ENCODE assay signal across 22 cellular contexts in genomic region chr14:91694643-91695042, GRCh38. TPM values are rescaled to one million over a fixed set of nuclear protein-coding genes. Genes with fewer than 3 reads are reported as not detected.
DNase-seq lines count a peak whose midpoint lies in the region; ATAC-seq and TF ChIP-seq lines count a peak whose summit lies in the region.
"Had no signal": no experiment of that assay in that cellular context is flagged by ENCODE, and none has a peak within 500 bp of the region (broad histone marks: within the 10 kb centered on the region; RNA-seq: fewer than 3 reads in every experiment).

No MANE protein-coding gene starts in this region.

- H2BK12ac ChIP-seq in neuronal stem cell (ENCODE audit: low read length): no peak overlapping the region

- H3K36me3 ChIP-seq in GM23338 (ENCODE audit: insufficient read depth) (no peaks in the 10 kb centered on the region), neuronal stem cell (replicated peaks in 1 of 2; ENCODE audit: control insufficient read depth in 2 of 2, insufficient read depth in 2 of 2, low read length in 2 of 2) (no peaks in the 10 kb centered on the region), psoas muscle (ENCODE audit: insufficient read depth in 1 of 2, low read depth in 1 of 2) (no peaks in the 10 kb centered on the region)
- H3K36me3 ChIP-seq: BE2C; BLaER1 treated with 17β-estradiol and CSF1 and Interleukin-3, amounts not matched to agents 10 nM and 100 nM; HAP-1 had no signal

- H3K27me3 Mint-ChIP-seq in GM23338 (ENCODE audit: insufficient read depth, low read depth, poor library complexity) (no peaks in the 10 kb centered on the region), WTC11 (ENCODE audit: low read depth) (no peaks in the 10 kb centered on the region)
- H3K27me3 Mint-ChIP-seq: CD4-positive, alpha-beta T cell; CD8-positive, alpha-beta memory T cell had no signal

- CTCF ChIA-PET in WTC11 (lab: Charles Lee): interaction anchor here (0.6 kb wide), 1 partner anchor 1020 kb away, joined by 3 read pairs; no protein-coding TSS in a partner anchor

- no peak overlapping the region for H2BK15ac ChIP-seq in neuronal stem cell (ENCODE audit: low read length)

- peaks cover 0 to 4% of the 10 kb centered on the region in 2 donors for H3K9me3 ChIP-seq in neuronal stem cell (replicated peaks in 1 of 2; ENCODE audit: control insufficient read depth in 2 of 2, insufficient read depth in 1 of 2, low read depth in 1 of 2, low read length in 2 of 2)
- H3K9me3 ChIP-seq in psoas muscle: peaks cover 12% of the 10 kb centered on the region
- H3K9me3 ChIP-seq: BE2C, HAP-1 had no signal

- no peak overlapping the region for H3K9ac ChIP-seq in neuronal stem cell (ENCODE audit: low read depth, low read length, poor library complexity)
- H3K9ac ChIP-seq: BLaER1 treated with 17β-estradiol and CSF1 and Interleukin-3, amounts not matched to agents 10 nM and 100 nM; GM23248 had no signal

- peaks cover 4% of the 10 kb centered on the region; the same call in 2 of the 3 replicates for H3K4me1 Mint-ChIP-seq in GM23338
- H3K4me1 Mint-ChIP-seq in WTC11: peaks cover 10% of the 10 kb centered on the region
- H3K4me1 Mint-ChIP-seq: CD8-positive, alpha-beta memory T cell had no signal

- H3K9me3 Mint-ChIP-seq in GM23338: peaks cover 14% of the 10 kb centered on the region; the same call in 2 of the 3 replicates
- H3K9me3 Mint-ChIP-seq in WTC11: peaks cover 29% of the 10 kb centered on the region

- H3K27ac Mint-ChIP-seq in GM23338: peak overlapping the region; percentile 75
- H3K27ac Mint-ChIP-seq in WTC11: peak overlapping the region; percentile 31; the same call in 1 of the 2 replicates
- H3K27ac Mint-ChIP-seq: CD4-positive, alpha-beta T cell; CD8-positive, alpha-beta memory T cell; HFFc6 had no signal

- no peak overlapping the region for H3K4me3 ChIP-seq in GM23338
- H3K4me3 ChIP-seq in neuronal stem cell (ENCODE audit: low read length in 2 of 2): no peak overlapping the region
- H3K4me3 ChIP-seq in psoas muscle: no peak overlapping the region
- H3K4me3 ChIP-seq: A549; BLaER1 treated with 17β-estradiol and CSF1 and Interleukin-3, amounts not matched to agents 10 nM and 100 nM; GM12878; GM23248; HAP-1 had no signal

- no peak overlapping the region for H3K14ac ChIP-seq in neuronal stem cell (ENCODE audit: low read length)

- H3K27ac ChIP-seq in GM23338 (ENCODE audit: low read depth) (no peak overlapping the region), neuronal stem cell (replicated peaks; ENCODE audit: low read length) (no peak overlapping the region), psoas muscle (no peak overlapping the region)
- H3K27ac ChIP-seq: A549; BLaER1 treated with 17β-estradiol and CSF1 and Interleukin-3, amounts not matched to agents 10 nM and 100 nM; GM23248 had no signal

- H3K4me3 Mint-ChIP-seq in GM23338 (peak overlapping the region; percentile 4; the same call in 1 of the 3 replicates), WTC11 (no peak overlapping the region)
- H3K4me3 Mint-ChIP-seq: CD14-positive monocyte; CD4-positive, alpha-beta T cell; CD8-positive, alpha-beta memory T cell; HFFc6 had no signal

- TF ChIP-seq CTCF in GM23338 (conservative IDR thresholded peaks at IDR 0.05; ENCODE audit: low read depth in 2 of 2) (no peak), WTC11 (IDR thresholded peaks at IDR 0.05) (no peak), psoas muscle (IDR thresholded peaks at IDR 0.05) (no peak)

- peak; percentile 82 for ATAC-seq in GM23338
- ATAC-seq in WTC11: peak; percentile 65
- no peak for ATAC-seq in HG02938 (IDR thresholded peaks at IDR 0.05; ENCODE audit: unreplicated experiment)
- no peak for ATAC-seq in psoas muscle
- ATAC-seq: A549, GM12878 had no signal

- no peaks in the 10 kb centered on the region for H3F3A ChIP-seq in GM23338 (replicated peaks; ENCODE audit: low read depth)

- no peak overlapping the region for H3K18ac ChIP-seq in neuronal stem cell (ENCODE audit: low read length)

- no peaks in the 10 kb centered on the region for H3K27me3 ChIP-seq in GM23338 (ENCODE audit: insufficient read depth)
- no peaks in the 10 kb centered on the region for H3K27me3 ChIP-seq in neuronal stem cell (ENCODE audit: control insufficient read depth in 3 of 3, insufficient read depth in 3 of 3, low read depth in 1 of 3, low read length in 3 of 3)
- H3K27me3 ChIP-seq in psoas muscle (ENCODE audit: insufficient read depth in 3 of 3, low read length in 2 of 3): no peaks in the 10 kb centered on the region
- H3K27me3 ChIP-seq: BE2C; BLaER1 treated with 17β-estradiol and CSF1 and Interleukin-3, amounts not matched to agents 10 nM and 100 nM had no signal

- no peak overlapping the region for H3K4ac ChIP-seq in neuronal stem cell (ENCODE audit: low read length)

- H2AK5ac ChIP-seq in neuronal stem cell (ENCODE audit: low read depth, low read length): no peak overlapping the region

- H2AFZ ChIP-seq in GM23338 (no peak overlapping the region), neuronal stem cell (ENCODE audit: low read length) (no peak overlapping the region)
- H2AFZ ChIP-seq: GM23248 had no signal

- POLR2A ChIA-PET in WTC11 (lab: Charles Lee): no interaction called here

- no peaks in the 10 kb centered on the region for H3K79me1 ChIP-seq in neuronal stem cell (ENCODE audit: low read depth, low read length)

- intact Hi-C loops in psoas muscle (cut with DNase I): no loop called here

- WGBS in neuronal stem cell (ENCODE audit: extremely low coverage in 2 of 2, insufficient read length in 2 of 2, insufficient replicate concordance in 1 of 2), 2 donors: no CpG with 5 or more reads among the region's 2 CpGs
- WGBS in psoas muscle, 3 donors: 62 to 67% (median 63%) methylated on average over 2 of the region's 2 CpGs

- peak overlapping the region; percentile 7; the same call in 1 of the 2 replicates for H3K4me2 ChIP-seq in GM23338
- H3K4me2 ChIP-seq in neuronal stem cell (ENCODE audit: insufficient read depth, low read length, poor library complexity, severe bottlenecking): no peak overlapping the region
- H3K4me2 ChIP-seq: A549 had no signal

- no peak overlapping the region for H3K23ac ChIP-seq in neuronal stem cell (ENCODE audit: low read depth, low read length, poor library complexity)

- H4K20me1 ChIP-seq in GM23338 (replicated peaks; ENCODE audit: insufficient read depth): no peaks in the 10 kb centered on the region
- H4K20me1 ChIP-seq: BLaER1 treated with 17β-estradiol and CSF1 and Interleukin-3, amounts not matched to agents 10 nM and 100 nM had no signal

- H2BK120ac ChIP-seq in neuronal stem cell (ENCODE audit: low read depth, low read length): no peak overlapping the region

- peaks cover 3% of the 10 kb centered on the region; the same call in 1 of the 2 replicates for H3K4me1 ChIP-seq in GM23338 (ENCODE audit: insufficient read depth)
- H3K4me1 ChIP-seq in neuronal stem cell (ENCODE audit: control insufficient read depth in 2 of 2, insufficient read depth in 1 of 2, low read depth in 1 of 2, low read length in 2 of 2): no peaks in the 10 kb centered on the region
- H3K4me1 ChIP-seq in psoas muscle: no peaks in the 10 kb centered on the region
- H3K4me1 ChIP-seq: A549, BE2C, HAP-1 had no signal

- H4K8ac ChIP-seq in neuronal stem cell (ENCODE audit: low read depth, low read length): no peak overlapping the region

- H3K9me2 ChIP-seq in GM23338 (ENCODE audit: insufficient read depth): no peaks in the 10 kb centered on the region

- DNase-seq in GM23338 (ENCODE audit: low spot score) (peak; percentile 57), WTC11 (ENCODE audit: low spot score) (no peak), iPS-NIHi11 (ENCODE audit: low spot score) (peak; percentile 44), neuronal stem cell (ENCODE audit: low spot score) (no peak), D341Med (ENCODE audit: low spot score) (no peak), psoas muscle (no peak)
- DNase-seq: 8988T; ACHN; AML-193; BE2C; CD4-positive, alpha-beta T cell; CD8-positive, alpha-beta memory T cell; DMS53; DMS79 treated with DMSO at 0.1 percent for 48 hours; GM23248; HFFc6 had no signal

- no peaks in the 10 kb centered on the region for H3K79me2 ChIP-seq in GM23338 (replicated peaks; ENCODE audit: insufficient read depth)

- no peak overlapping the region for H2BK5ac ChIP-seq in neuronal stem cell (ENCODE audit: low read length)

- H3K36me3 Mint-ChIP-seq in GM23338 (ENCODE audit: low read depth) (peaks cover 4% of the 10 kb centered on the region; the same call in 1 of the 3 replicates), WTC11 (peaks cover 3% of the 10 kb centered on the region; the same call in 1 of the 2 replicates)

- H4K91ac ChIP-seq in neuronal stem cell (ENCODE audit: low read depth, low read length, poor library complexity): no peak overlapping the region

TF ChIP-seq in GM23338, 12 proteins besides CTCF, POLR2A, EP300 and RAD21 (continues in another document):
- no peak for TF ChIP-seq EZH2phosphoT487 (IDR thresholded peaks at IDR 0.05; ENCODE audit: unreplicated experiment)
- TF ChIP-seq JUNB (IDR thresholded peaks at IDR 0.05; ENCODE audit: unreplicated experiment): no peak
- no peak for TF ChIP-seq POLR2AphosphoS5 (IDR thresholded peaks at IDR 0.05; ENCODE audit: low read depth)
- no peak for TF ChIP-seq NANOG (IDR thresholded peaks at IDR 0.05; ENCODE audit: borderline replicate concordance)

TF ChIP-seq in WTC11, 78 proteins besides CTCF, POLR2A, EP300 and RAD21:
- no peak for TF ChIP-seq IRF1 (CRISPR knock-in tag; IDR thresholded peaks at IDR 0.05)
- TF ChIP-seq ZMAT4 (CRISPR knock-in tag; IDR thresholded peaks at IDR 0.05): no peak
- TF ChIP-seq MXD4 (CRISPR knock-in tag; IDR thresholded peaks at IDR 0.05; ENCODE audit: borderline replicate concordance): no peak

RNA-seq across cellular contexts. Expression of gene CATSPERB, which starts 37.2 kb away (rescaled TPM):
- total RNA-seq in GM23338 (2014; rRNA removed; shearing (Covaris generic)): 0.38 TPM in 1 of 2 replicates, not detected in the other
- polyA plus RNA-seq in GM23338 (2016; fragmentation: Nextera tagmentation; extraction: Ambion mirVana) (0.27 TPM in 1 of 2 replicates, not detected in the other), psoas muscle (under 1 TPM; 0.03 to 0.14 (median 0.08) TPM)
- total RNA-seq in WTC11 (2021) (0.11 TPM in 2 of 3 replicates, not detected in the other), psoas muscle (under 1 TPM; 0.20 to 0.52 (median 0.30) TPM)
- not detected for polyA plus RNA-seq in neuronal stem cell (2013, experiment 1 of 2)
- not detected for polyA plus RNA-seq in neuronal stem cell (2013, experiment 2 of 2)
- total RNA-seq: GM12878, HFFc6 had no signal
- polyA plus RNA-seq: CD14-positive monocyte, GM12878, GM23248 had no signal

Comparison
In these comparisons a context has a peak if more than half of its experiments do, and no peak if none do; other contexts are left out.
1. ATAC-seq: peak in GM23338 (single experiment) and WTC11 (single experiment); none in HG02938 (single experiment) and psoas muscle (0 of 4).
2. DNase-seq: peak in GM23338 (single experiment) and iPS-NIHi11 (single experiment); none in WTC11 (single experiment), neuronal stem cell (single experiment), D341Med (single experiment) and psoas muscle (0 of 2).